17 cellular contexts compared by ENCODE assay signal in the genomic region with DNA sequence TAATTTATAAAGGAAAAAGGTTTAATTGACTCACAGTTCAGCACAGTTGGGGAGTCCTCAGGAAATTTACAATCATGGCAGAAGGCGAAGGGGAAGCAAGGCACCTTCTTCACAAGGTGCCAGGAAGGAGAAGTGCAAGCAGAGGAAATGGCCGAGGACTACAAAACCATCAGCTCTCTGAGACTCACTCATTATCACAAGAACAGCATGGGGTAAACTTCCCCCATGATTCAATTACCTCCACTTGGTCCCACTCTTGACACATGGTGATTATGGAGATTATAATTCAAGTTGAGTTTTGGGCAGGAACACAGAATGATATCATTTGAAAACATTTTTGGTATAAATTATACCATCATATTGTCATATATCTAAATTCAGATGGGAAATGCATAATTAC.
DNase-seq lines count a peak whose midpoint lies in the region; ATAC-seq and TF ChIP-seq lines count a peak whose summit lies in the region.
"Had no signal": no experiment of that assay in that cellular context is flagged by ENCODE, and none has a peak within 500 bp of the region (broad histone marks: within the 10 kb centered on the region; RNA-seq: fewer than 3 reads in every experiment).

No MANE protein-coding gene starts in this region.

- ATAC-seq in HG02973 (IDR thresholded peaks at IDR 0.05; ENCODE audit: unreplicated experiment): no peak
- ATAC-seq: A549; CD8-positive, alpha-beta T cell had no signal

- no peak overlapping the region for H3K27ac Mint-ChIP-seq in endodermal cell
- H3K27ac Mint-ChIP-seq: CD8-positive, alpha-beta T cell; IgD-negative memory B cell had no signal

- H3K4me3 Mint-ChIP-seq in endodermal cell: no peak overlapping the region
- H3K4me3 Mint-ChIP-seq: CD14-positive monocyte; CD8-positive, alpha-beta T cell; IgD-negative memory B cell had no signal

- H3K9me3 Mint-ChIP-seq in endodermal cell: no peaks in the 10 kb centered on the region

- no peaks in the 10 kb centered on the region for H3K27me3 ChIP-seq in endodermal cell (ENCODE audit: control insufficient read depth, insufficient read depth, low read length, poor library complexity, severe bottlenecking)

- 84% methylated on average over 2 of the region's 2 CpGs; no CpG with 5 or more reads in 1 of the 2 experiments for WGBS in endodermal cell (ENCODE audit: insufficient coverage in 1 of 2, insufficient read length in 1 of 2), 2 experiments

- no peaks in the 10 kb centered on the region for H3K27me3 Mint-ChIP-seq in endodermal cell (ENCODE audit: insufficient read depth)
- H3K27me3 Mint-ChIP-seq: IgD-negative memory B cell had no signal

- TF ChIP-seq CTCF in endodermal cell (conservative IDR thresholded peaks at IDR 0.05): no peak
- TF ChIP-seq CTCF in foreskin fibroblast (IDR thresholded peaks at IDR 0.05; ENCODE audit: low read depth, low read length): no peak

- no peak overlapping the region for H3K27ac ChIP-seq in endodermal cell (ENCODE audit: low read depth, low read length)
- H3K27ac ChIP-seq: A549, GM23248 had no signal

- in situ Hi-C loops in KBM-7 (cut with MboI; ENCODE audit: low pct_unique_long_range_greater_than_20kb, low sequenced_read_pairs): no loop called here

- H3K36me3 Mint-ChIP-seq in endodermal cell (ENCODE audit: low read depth): no peaks in the 10 kb centered on the region
- H3K36me3 Mint-ChIP-seq: CD14-positive monocyte; CD8-positive, alpha-beta T cell; IgD-negative memory B cell had no signal

- DNase-seq in GDM1 (lab: John Stamatoyannopoulos, UW) (peak; percentile 9), KBM-7 (peak; percentile 8), SK-N-DZ (ENCODE audit: low spot score) (peak; percentile 13), endodermal cell (peak; percentile 39), foreskin fibroblast (no peak), RKO (ENCODE audit: low spot score) (no peak), SIG-M5 treated with dmso at 0.1 percent for 504 hours (lab: John Stamatoyannopoulos, UW; ENCODE audit: unreplicated experiment) (no peak)
- DNase-seq: CD8-positive, alpha-beta T cell; COR-L47; DND-41; GF-D8; GM23248; H7 had no signal

- no peaks in the 10 kb centered on the region for H3K4me1 ChIP-seq in endodermal cell (ENCODE audit: control insufficient read depth, insufficient read depth, low read length)
- H3K4me1 ChIP-seq: A549 had no signal

- H3K9ac ChIP-seq in endodermal cell (ENCODE audit: extremely low read depth, low read length, poor library complexity, severe bottlenecking): no peak overlapping the region
- H3K9ac ChIP-seq: GM23248 had no signal

- peaks cover 8% of the 10 kb centered on the region for H3K4me1 Mint-ChIP-seq in endodermal cell
- H3K4me1 Mint-ChIP-seq: CD14-positive monocyte had no signal

- H3K4me3 ChIP-seq in endodermal cell (ENCODE audit: low read length): no peak overlapping the region
- H3K4me3 ChIP-seq in foreskin fibroblast (ENCODE audit: low read depth in 1 of 2, low read length in 2 of 2): no peak overlapping the region
- H3K4me3 ChIP-seq: A549, GM23248 had no signal

- no peaks in the 10 kb centered on the region for H3K36me3 ChIP-seq in endodermal cell (ENCODE audit: control insufficient read depth, insufficient read depth, low read length)

- H3K9me3 ChIP-seq in endodermal cell (ENCODE audit: control insufficient read depth, low read length): no peaks in the 10 kb centered on the region
- H3K9me3 ChIP-seq: A549 had no signal

Comparison
In these comparisons a context has a peak if more than half of its experiments do, and no peak if none do; other contexts are left out.
1. DNase-seq: peak in GDM1 (single experiment), KBM-7 (single experiment), SK-N-DZ (single experiment) and endodermal cell (single experiment); none in foreskin fibroblast (0 of 2), RKO (single experiment) and SIG-M5 treated with dmso at 0.1 percent for 504 hours (single experiment).